8 cellular contexts compared by ENCODE assay signal in genomic region chr3:46923559-46924350, GRCh38. TPM values are rescaled to one million over a fixed set of nuclear protein-coding genes. Genes with fewer than 3 reads are reported as not detected.
A peak's percentile ranks its signal among the peaks of the same experiment; 100 is the strongest.
DNase-seq lines count a peak whose midpoint lies in the region; ATAC-seq and TF ChIP-seq lines count a peak whose summit lies in the region.

No MANE protein-coding gene starts in this region.

- H3K27me3 ChIP-seq in DND-41 (ENCODE audit: insufficient read depth, low read length, poor library complexity) (no peaks in the 10 kb centered on the region), MM.1S (replicated peaks; ENCODE audit: insufficient read depth, low read length) (no peaks in the 10 kb centered on the region), cardiac muscle cell (no peaks in the 10 kb centered on the region)

- no peaks in the 10 kb centered on the region for H3K27me3 Mint-ChIP-seq in activated naive CD8-positive, alpha-beta T cell

- H3K4me1 ChIP-seq in DND-41 (ENCODE audit: insufficient read depth, low read length) (peaks cover 9% of the 10 kb centered on the region; the same call in 1 of the 2 replicates), MM.1S (ENCODE audit: low read length) (peaks cover 29% of the 10 kb centered on the region), cardiac muscle cell (ENCODE audit: low read depth) (peaks cover 15% of the 10 kb centered on the region)

- peaks cover 22% of the 10 kb centered on the region for H3K4me1 Mint-ChIP-seq in activated naive CD8-positive, alpha-beta T cell (ENCODE audit: low read depth)

- no peaks in the 10 kb centered on the region for H3K9me3 Mint-ChIP-seq in activated naive CD8-positive, alpha-beta T cell (ENCODE audit: low read depth)

- H3K79me2 ChIP-seq in DND-41 (ENCODE audit: insufficient read depth, low read length) (peaks cover 40% of the 10 kb centered on the region), MM.1S (ENCODE audit: low read length) (peaks cover 47% of the 10 kb centered on the region)

- peak; percentile 82 for TF ChIP-seq CTCF in DND-41 (IDR thresholded peaks at IDR 0.05; ENCODE audit: borderline replicate concordance, extremely low read depth, low read length, poor library complexity, severe bottlenecking)
- peak; percentile 53 for TF ChIP-seq CTCF in MM.1S (IDR thresholded peaks at IDR 0.05; ENCODE audit: low read length)
- TF ChIP-seq CTCF in cardiac muscle cell (IDR thresholded peaks at IDR 0.05; ENCODE audit: low read depth, low read length) = peak; percentile 69

- intact Hi-C loops in sciatic nerve (cut with DNase I) = no loop called here

- no peak overlapping the region for H3K4me3 Mint-ChIP-seq in activated naive CD8-positive, alpha-beta T cell

- no peak overlapping the region for H3K9ac ChIP-seq in DND-41 (ENCODE audit: low read depth, low read length)
- no peak overlapping the region for H3K9ac ChIP-seq in MM.1S (ENCODE audit: low read length)

- peaks cover 8% of the 10 kb centered on the region for H3K36me3 Mint-ChIP-seq in activated naive CD8-positive, alpha-beta T cell

- H3K9me3 ChIP-seq in DND-41 (ENCODE audit: insufficient read depth, low read length, severe bottlenecking) = no peaks in the 10 kb centered on the region
- H3K9me3 ChIP-seq in MM.1S (replicated peaks; ENCODE audit: insufficient read depth, low read length) = no peaks in the 10 kb centered on the region
- H3K9me3 ChIP-seq in cardiac muscle cell (ENCODE audit: low read depth) = no peaks in the 10 kb centered on the region

- no peak overlapping the region for H2AFZ ChIP-seq in DND-41 (ENCODE audit: low read depth, low read length)
- H2AFZ ChIP-seq in MM.1S (ENCODE audit: low read length) = no peak overlapping the region

- H3F3A ChIP-seq in MM.1S (ENCODE audit: insufficient read depth, low read length) = peaks cover 22% of the 10 kb centered on the region

- no peaks in the 10 kb centered on the region for H3K9me2 ChIP-seq in MM.1S (replicated peaks; ENCODE audit: insufficient read depth, low read length)

- H3K4me3 ChIP-seq in DND-41 (ENCODE audit: low read depth in 1 of 2, low read length in 2 of 2) = no peak overlapping the region
- H3K4me3 ChIP-seq in MM.1S (ENCODE audit: low read length) = no peak overlapping the region
- H3K4me3 ChIP-seq in cardiac muscle cell = no peak overlapping the region

- DNase-seq in DND-41 (peak; percentile 51), MM.1S (no peak), cardiac muscle cell (ENCODE audit: low read depth in 1 of 2, low spot score in 1 of 2) (peak; percentile 46 to 63), sciatic nerve (ENCODE audit: low spot score) (peak; percentile 56), NCI-H2227 treated with DMSO at 0.1 percent for 48 hours (lab: John Stamatoyannopoulos, UW) (no peak), DMS153 (lab: John Stamatoyannopoulos, UW) (no peak)

- peak overlapping the region; percentile 70 for H3K27ac Mint-ChIP-seq in activated naive CD8-positive, alpha-beta T cell

- 0 out of 2 replicates have a peak overlapping the region, but pooled peaks have one; percentile 15 for H3K27ac ChIP-seq in DND-41 (ENCODE audit: low read length)
- no peak overlapping the region for H3K27ac ChIP-seq in MM.1S (ENCODE audit: low read length)
- H3K27ac ChIP-seq in cardiac muscle cell = no peak overlapping the region

- H4K20me1 ChIP-seq in DND-41 (ENCODE audit: insufficient read depth, low read length) = peaks cover 65% of the 10 kb centered on the region
- peaks cover 6% of the 10 kb centered on the region; the same call in 1 of the 2 replicates for H4K20me1 ChIP-seq in MM.1S (ENCODE audit: insufficient read depth, low read length)

- ATAC-seq in DND-41 (ENCODE audit: insufficient read depth, low read depth) (peak; percentile 74), sciatic nerve (no peak), GM18520 (IDR thresholded peaks at IDR 0.05; ENCODE audit: unreplicated experiment) (no peak)

- H3K36me3 ChIP-seq in DND-41 (ENCODE audit: insufficient read depth, low read length) = peaks cover 95% of the 10 kb centered on the region
- peaks cover 10% of the 10 kb centered on the region for H3K36me3 ChIP-seq in MM.1S (replicated peaks; ENCODE audit: insufficient read depth, low read length)
- H3K36me3 ChIP-seq in cardiac muscle cell = peaks cover 25% of the 10 kb centered on the region

- H3K4me2 ChIP-seq in DND-41 (ENCODE audit: insufficient read depth, low read length) (no peak overlapping the region), MM.1S (ENCODE audit: low read depth, low read length) (no peak overlapping the region)

RNA-seq across cellular contexts. Expression of gene PTH1R, which starts 46.2 kb away (rescaled TPM):
- total RNA-seq in cardiac muscle cell = 101 and 121 TPM in 2 replicates
- polyA plus RNA-seq in cardiac muscle cell = 112 and 164 TPM in 2 replicates
- total RNA-seq in sciatic nerve = 6.6 TPM

RNA-seq across cellular contexts. Expression of gene CCDC12, which starts 52.8 kb away (rescaled TPM):
- total RNA-seq in cardiac muscle cell = 43.9 and 53.8 TPM in 2 replicates
- 73.1 and 78.4 TPM in 2 replicates for polyA plus RNA-seq in cardiac muscle cell
- total RNA-seq in sciatic nerve = 40.9 TPM

RNA-seq across cellular contexts. Expression of gene NBEAL2, which starts 55.7 kb away (rescaled TPM):
- total RNA-seq in cardiac muscle cell (10.6 and 14.2 TPM in 2 replicates), sciatic nerve (44.0 TPM)
- 7.8 and 8.3 TPM in 2 replicates for polyA plus RNA-seq in cardiac muscle cell

Comparison
In these comparisons a context has a peak if more than half of its experiments do, and no peak if none do; other contexts are left out.
1. DNase-seq: peak in DND-41 (single experiment), cardiac muscle cell (2 of 2) and sciatic nerve (single experiment); none in MM.1S (single experiment), NCI-H2227 treated with DMSO at 0.1 percent for 48 hours (single experiment) and DMS153 (single experiment).
2. RNA of gene PTH1R, which starts 46.2 kb away (total RNA-seq): 101 to 121 TPM in cardiac muscle cell; 6.6 TPM in sciatic nerve (single experiment); every median in the first group is over 10 times any median in the second.
3. Peak in every context shown above with its lines, with median percentiles within 50 percentile points of each other: CTCF ChIP-seq.